In genomic region chr10:114297136-114297705, GRCh38 we compare ENCODE assay signal across 23 cellular contexts. TPM values are rescaled to one million over a fixed set of nuclear protein-coding genes. Genes with fewer than 3 reads are reported as not detected.
"Had no signal": no experiment of that assay in that cellular context is flagged by ENCODE, and none has a peak within 500 bp of the region (broad histone marks: within the 10 kb centered on the region; RNA-seq: fewer than 3 reads in every experiment).

No MANE protein-coding gene starts in this region.

- H3K27ac ChIP-seq: HL-60, KMS-11 had no signal

- DNase-seq: Kasumi-1, MM.1S, NCI-H1092 treated with DMSO at 0.1 percent for 48 hours, NCI-H1436, NCI-H187, NCI-H2029, NCI-H2081 treated with DMSO at 0.1 percent for 48 hours, NCI-H2171, NCI-H226, NCI-H446, NCI-H510A, NCI-H524 treated with DMSO at 0.1 percent for 48 hours, NCI-H69, NCI-H774, RPMI8226, SHP77, SK-N-SH had no signal

- ATAC-seq: K562 had no signal

- H3K4me3 ChIP-seq: K562 had no signal

RNA-seq across cellular contexts. Expression of gene VWA2, which starts 58.2 kb away (rescaled TPM):
- total RNA-seq: K562, M059J, SK-MEL-5 had no signal
- polyA plus RNA-seq: IgD-negative memory B cell, K562, SK-N-SH had no signal
